In the genomic region with DNA sequence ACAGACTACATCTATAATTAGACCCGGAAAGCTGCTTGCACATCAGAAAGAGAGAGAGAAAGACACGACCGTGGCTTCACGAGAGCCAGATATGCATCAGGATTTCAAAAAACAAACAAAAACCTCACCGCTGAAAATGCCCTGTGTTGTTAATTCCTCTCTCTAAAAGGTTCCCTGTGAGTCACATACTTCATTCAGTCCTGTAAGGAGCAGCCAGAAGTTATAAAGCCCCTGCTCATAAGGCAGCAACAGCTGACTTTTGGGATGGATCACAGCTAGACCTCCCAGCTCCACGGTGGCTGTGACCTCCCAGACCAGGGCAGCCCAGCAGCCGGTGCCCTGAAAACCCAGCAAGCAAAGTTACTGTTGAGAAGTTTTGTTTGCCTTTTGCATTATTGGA, we compare ENCODE assay signal across 18 cellular contexts.
DNase-seq lines count a peak whose midpoint lies in the region; TF ChIP-seq lines count a peak whose summit lies in the region.
"Had no signal": no experiment of that assay in that cellular context is flagged by ENCODE, and none has a peak within 500 bp of the region (broad histone marks: within the 10 kb centered on the region; RNA-seq: fewer than 3 reads in every experiment).

No MANE protein-coding gene starts in this region.

- peak overlapping the region; percentile 22 for H3K4me3 Mint-ChIP-seq in neural progenitor cell
- H3K4me3 Mint-ChIP-seq: stimulated activated memory B cell treated with anti-CD40 and anti-IgM and Interleukin-4, amounts not matched to agents 10 μg/mL and 1 μg/mL and 100 μg/mL, for 72 hours had no signal

- H3K4me1 ChIP-seq in HEK293 (ENCODE audit: control insufficient read depth, insufficient read depth, low read length) (no peaks in the 10 kb centered on the region), neural progenitor cell (no peaks in the 10 kb centered on the region)
- H3K4me1 ChIP-seq: transverse colon had no signal

- H4K20me1 ChIP-seq in neural progenitor cell (ENCODE audit: low read depth): no peaks in the 10 kb centered on the region

- H3K27me3 Mint-ChIP-seq in neural progenitor cell (ENCODE audit: insufficient read depth, low read depth): peaks cover 8% of the 10 kb centered on the region

- H3F3A ChIP-seq in neural progenitor cell (ENCODE audit: low read depth): no peaks in the 10 kb centered on the region

- no peaks in the 10 kb centered on the region for H3K36me3 Mint-ChIP-seq in neural progenitor cell
- H3K36me3 Mint-ChIP-seq: stimulated activated memory B cell treated with anti-CD40 and anti-IgM and Interleukin-4, amounts not matched to agents 10 μg/mL and 1 μg/mL and 100 μg/mL, for 72 hours had no signal

- H3K79me2 ChIP-seq in neural progenitor cell (ENCODE audit: low read depth): no peaks in the 10 kb centered on the region

- no peak overlapping the region for H2AFZ ChIP-seq in neural progenitor cell (replicated peaks)
- H2AFZ ChIP-seq: GM23248 had no signal

- H3K4me2 ChIP-seq in neural progenitor cell: no peak overlapping the region

- peaks cover 4% of the 10 kb centered on the region for H3K9me3 Mint-ChIP-seq in neural progenitor cell
- H3K9me3 Mint-ChIP-seq: stimulated activated memory B cell treated with anti-CD40 and anti-IgM and Interleukin-4, amounts not matched to agents 10 μg/mL and 1 μg/mL and 100 μg/mL, for 72 hours had no signal

- CTCF ChIA-PET in HEK293 (lab: Yijun Ruan, JAX): no interaction called here

- H3K4me1 Mint-ChIP-seq in neural progenitor cell: peaks cover 29% of the 10 kb centered on the region

- H3K4me3 ChIP-seq in HEK293 (ENCODE audit: low read depth, low read length) (no peak overlapping the region), neural progenitor cell (no peak overlapping the region)
- H3K4me3 ChIP-seq: GM23248, transverse colon had no signal

- H3K27ac ChIP-seq in HEK293 (ENCODE audit: extremely low read depth, low read depth, low read length) (no peak overlapping the region), neural progenitor cell (no peak overlapping the region)
- H3K27ac ChIP-seq: GM23248 had no signal

- H3K9me3 ChIP-seq in HEK293 (ENCODE audit: control insufficient read depth, insufficient read depth, low read depth, low read length) (no peaks in the 10 kb centered on the region), neural progenitor cell (ENCODE audit: low read depth) (no peaks in the 10 kb centered on the region)
- H3K9me3 ChIP-seq: transverse colon had no signal

- DNase-seq in EH (ENCODE audit: low read depth) (peak; percentile 11), astrocyte of the hippocampus (ENCODE audit: low read depth, low spot score) (peak; percentile 51), neural progenitor cell (ENCODE audit: low spot score) (no peak), dedifferentiated amniotic fluid mesenchymal stem cell (ENCODE audit: extremely low spot score) (no peak), SK-N-DZ (ENCODE audit: low spot score) (no peak)
- DNase-seq in effector CD4-positive, alpha-beta T cell: no peak
- DNase-seq: activated CD4-positive, alpha-beta T cell treated with anti-CD3 and anti-CD28 coated beads for 48 hours; activated CD8-positive, alpha-beta memory T cell treated with anti-CD3 and anti-CD28 coated beads, Interleukin-2, amount 50 U/mL, for 4 hours; activated gamma-delta T cell; AML-193; cerebellar nuclear complex; GM23248; Kasumi-1; NCI-H2171 treated with DMSO at 0.1 percent for 48 hours; NCI-H82; transverse colon had no signal

- H3K27ac Mint-ChIP-seq in neural progenitor cell: peak overlapping the region; percentile 39
- H3K27ac Mint-ChIP-seq: stimulated activated memory B cell treated with anti-CD40 and anti-IgM and Interleukin-4, amounts not matched to agents 10 μg/mL and 1 μg/mL and 100 μg/mL, for 72 hours had no signal

- no peaks in the 10 kb centered on the region for H3K27me3 ChIP-seq in neural progenitor cell
- H3K27me3 ChIP-seq: transverse colon had no signal

- H3K9ac ChIP-seq in neural progenitor cell: no peak overlapping the region
- H3K9ac ChIP-seq: GM23248 had no signal

- H3K36me3 ChIP-seq in HEK293 (ENCODE audit: control insufficient read depth in 2 of 2, insufficient read depth in 1 of 2, low read length in 2 of 2) (no peaks in the 10 kb centered on the region), neural progenitor cell (no peaks in the 10 kb centered on the region)
- H3K36me3 ChIP-seq: transverse colon had no signal

- TF ChIP-seq CTCF in HEK293 (tag by site-specific recombination; IDR thresholded peaks at IDR 0.05): no peak
- no peak for TF ChIP-seq CTCF in neural progenitor cell (IDR thresholded peaks at IDR 0.05)

- POLR2A ChIA-PET in HEK293 (lab: Yijun Ruan, JAX): no interaction called here

TF ChIP-seq in HEK293, 187 proteins besides CTCF, POLR2A, EP300 and RAD21:
- TF ChIP-seq KLF16 (tag by site-specific recombination; IDR thresholded peaks at IDR 0.05) (no peak), ZBTB17 (tag by site-specific recombination; IDR thresholded peaks at IDR 0.05) (0 out of 2 replicates have a peak, but pooled peaks have one; percentile 12)

Comparison
In these comparisons a context has a peak if more than half of its experiments do, and no peak if none do; other contexts are left out.
1. DNase-seq: peak in EH (single experiment) and astrocyte of the hippocampus (single experiment); none in neural progenitor cell (single experiment), dedifferentiated amniotic fluid mesenchymal stem cell (single experiment), SK-N-DZ (single experiment) and effector CD4-positive, alpha-beta T cell (single experiment).